Comparison of ENCODE assay signal across 17 cellular contexts in genomic region chr10:93494494-93494893, GRCh38. TPM values are rescaled to one million over a fixed set of nuclear protein-coding genes. Genes with fewer than 3 reads are reported as not detected.
DNase-seq lines count a peak whose midpoint lies in the region; ATAC-seq and TF ChIP-seq lines count a peak whose summit lies in the region.
"Had no signal": no experiment of that assay in that cellular context is flagged by ENCODE, and none has a peak within 500 bp of the region (broad histone marks: within the 10 kb centered on the region; RNA-seq: fewer than 3 reads in every experiment).

No MANE protein-coding gene starts in this region.

- no peaks in the 10 kb centered on the region for H3K27me3 ChIP-seq in CD4-positive, alpha-beta T cell (ENCODE audit: control insufficient read depth, insufficient read depth, low read length)

- TF ChIP-seq CTCF in CD4-positive, alpha-beta T cell (IDR thresholded peaks at IDR 0.05) = no peak
- no peak for TF ChIP-seq CTCF in brain (conservative IDR thresholded peaks at IDR 0.05)
- no peak for TF ChIP-seq CTCF in neural crest cell (conservative IDR thresholded peaks at IDR 0.05)
- TF ChIP-seq CTCF in WTC11 (IDR thresholded peaks at IDR 0.05) = no peak

- DNase-seq in CD4-positive, alpha-beta T cell = no peak
- peak; percentile 24 for DNase-seq in NCI-H146 treated with DMSO at 0.1 percent for 48 hours (lab: John Stamatoyannopoulos, UW; ENCODE audit: unreplicated experiment)
- no peak for DNase-seq in neural crest cell (ENCODE audit: low read depth, low spot score)
- no peak for DNase-seq in dedifferentiated amniotic fluid mesenchymal stem cell (ENCODE audit: extremely low spot score)
- DNase-seq in NCI-H446 (lab: John Stamatoyannopoulos, UW) = no peak
- no peak for DNase-seq in D341Med (ENCODE audit: low spot score)
- no peak for DNase-seq in WTC11 (ENCODE audit: low spot score)
- DNase-seq: 8988T; CD8-positive, alpha-beta memory T cell; COR-L47; DMS153; DMS79; GDM1; GOT3; H7 had no signal

- H3K4me3 Mint-ChIP-seq in CD4-positive, alpha-beta T cell = peak overlapping the region; percentile 25
- peak overlapping the region in 4 of 5 experiments; percentile 7 to 94 (median 40) for H3K4me3 Mint-ChIP-seq in brain
- peak overlapping the region; percentile 69 for H3K4me3 Mint-ChIP-seq in neural crest cell
- no peak overlapping the region for H3K4me3 Mint-ChIP-seq in WTC11

- CTCF ChIA-PET in CD4-positive, alpha-beta T cell (lab: Charles Lee) = no interaction called here
- CTCF ChIA-PET in WTC11 (lab: Charles Lee) = interaction anchor here (0.8 to 2.7 kb wide), 3 partner anchors 12 to 118 kb away, joined by 3 to 17 read pairs (median 3); partner anchors contain the start of gene MYOF

- H3K36me3 Mint-ChIP-seq in CD4-positive, alpha-beta T cell (ENCODE audit: low read depth) = peaks cover 5% of the 10 kb centered on the region
- H3K36me3 Mint-ChIP-seq in brain (no peaks in the 10 kb centered on the region), neural crest cell (ENCODE audit: low read depth) (no peaks in the 10 kb centered on the region), WTC11 (no peaks in the 10 kb centered on the region)

- no peak overlapping the region for H3K27ac ChIP-seq in CD4-positive, alpha-beta T cell (ENCODE audit: low read depth, low read length)
- H3K27ac ChIP-seq: BLaER1 treated with 17β-estradiol and CSF1 and Interleukin-3, amounts not matched to agents 10 nM and 100 nM had no signal

- no peak for ATAC-seq in CD4-positive, alpha-beta T cell (ENCODE audit: poor library complexity)
- ATAC-seq in WTC11 = no peak

- H3K9me3 Mint-ChIP-seq in CD4-positive, alpha-beta T cell = no peaks in the 10 kb centered on the region
- H3K9me3 Mint-ChIP-seq in brain = no peaks in the 10 kb centered on the region
- no peaks in the 10 kb centered on the region for H3K9me3 Mint-ChIP-seq in neural crest cell
- H3K9me3 Mint-ChIP-seq in WTC11 = no peaks in the 10 kb centered on the region
- H3K9me3 Mint-ChIP-seq: CD8-positive, alpha-beta memory T cell had no signal

- no peak overlapping the region for H3K27ac Mint-ChIP-seq in CD4-positive, alpha-beta T cell
- H3K27ac Mint-ChIP-seq in brain = no peak overlapping the region
- H3K27ac Mint-ChIP-seq in neural crest cell (ENCODE audit: unreplicated experiment) = no peak overlapping the region
- no peak overlapping the region for H3K27ac Mint-ChIP-seq in WTC11

- peaks cover 5% of the 10 kb centered on the region for H3K27me3 Mint-ChIP-seq in CD4-positive, alpha-beta T cell
- H3K27me3 Mint-ChIP-seq in brain (peaks cover 7% of the 10 kb centered on the region), neural crest cell (ENCODE audit: low read depth) (no peaks in the 10 kb centered on the region), WTC11 (ENCODE audit: low read depth) (peaks cover 17% of the 10 kb centered on the region)

- H3K9me3 ChIP-seq in CD4-positive, alpha-beta T cell (ENCODE audit: control insufficient read depth, low read length) = no peaks in the 10 kb centered on the region
- H3K9me3 ChIP-seq: BLaER1 treated with 17β-estradiol and CSF1 and Interleukin-3, amounts not matched to agents 10 nM and 100 nM had no signal

- POLR2A ChIA-PET in CD4-positive, alpha-beta T cell (lab: Charles Lee) = no interaction called here
- POLR2A ChIA-PET in WTC11 (lab: Charles Lee) = interaction anchor here (0.6 kb wide), 1 partner anchor 88 kb away, joined by 3 read pairs; no protein-coding TSS in a partner anchor

- H3K4me1 Mint-ChIP-seq in CD4-positive, alpha-beta T cell (ENCODE audit: low read depth) = peaks cover 4% of the 10 kb centered on the region
- H3K4me1 Mint-ChIP-seq in brain (peaks cover 38% of the 10 kb centered on the region), neural crest cell (peaks cover 36% of the 10 kb centered on the region), WTC11 (peaks cover 25% of the 10 kb centered on the region)

- intact Hi-C loops in CD4-positive, alpha-beta T cell (cut with DNase I, micrococcal nuclease) = loop anchor here in 1 of 2 experiments (10.0 kb wide), 3 partner anchors 900 to 1570 kb away; partner anchors contain the start of genes BTAF1, CPEB3, KIF11 and MARCHF5

TF ChIP-seq in WTC11, 78 proteins besides CTCF, POLR2A, EP300 and RAD21:
- TF ChIP-seq ZNF671 (CRISPR knock-in tag; IDR thresholded peaks at IDR 0.05) = no peak
- no peak for TF ChIP-seq CBFB (CRISPR knock-in tag; IDR thresholded peaks at IDR 0.05; ENCODE audit: low read depth)
- TF ChIP-seq MXD4 (CRISPR knock-in tag; IDR thresholded peaks at IDR 0.05; ENCODE audit: borderline replicate concordance) = no peak
- no peak for TF ChIP-seq MLX (CRISPR knock-in tag; IDR thresholded peaks at IDR 0.05)
- no peak for TF ChIP-seq NFE2L1 (CRISPR knock-in tag; IDR thresholded peaks at IDR 0.05)
- no peak for TF ChIP-seq ELF4 (CRISPR knock-in tag; IDR thresholded peaks at IDR 0.05; ENCODE audit: low read depth)
- TF ChIP-seq CREB1 (CRISPR knock-in tag; IDR thresholded peaks at IDR 0.05) = no peak
- no peak for TF ChIP-seq TEAD1 (CRISPR knock-in tag; IDR thresholded peaks at IDR 0.05)
- TF ChIP-seq ZNF423 (CRISPR knock-in tag; IDR thresholded peaks at IDR 0.05) = no peak
- TF ChIP-seq E2F1 (CRISPR knock-in tag; IDR thresholded peaks at IDR 0.05) = no peak
- no peak for TF ChIP-seq ZNF138 (CRISPR knock-in tag; conservative IDR thresholded peaks at IDR 0.05)
- TF ChIP-seq JAZF1 (CRISPR knock-in tag; IDR thresholded peaks at IDR 0.05) = no peak
- TF ChIP-seq ERG (CRISPR knock-in tag; IDR thresholded peaks at IDR 0.05) = no peak
- no peak for TF ChIP-seq ZNF317 (CRISPR knock-in tag; IDR thresholded peaks at IDR 0.05; ENCODE audit: borderline replicate concordance, low read depth)
- no peak for TF ChIP-seq ZNF232 (CRISPR knock-in tag; IDR thresholded peaks at IDR 0.05)
- no peak for TF ChIP-seq CDX4 (CRISPR knock-in tag; IDR thresholded peaks at IDR 0.05; ENCODE audit: borderline replicate concordance)
- no peak for TF ChIP-seq ATF3 (CRISPR knock-in tag; conservative IDR thresholded peaks at IDR 0.05)
- TF ChIP-seq EMX1 (CRISPR knock-in tag; IDR thresholded peaks at IDR 0.05) = no peak
- no peak for TF ChIP-seq SOX15 (CRISPR knock-in tag; IDR thresholded peaks at IDR 0.05)
- TF ChIP-seq GTF2I (CRISPR knock-in tag; conservative IDR thresholded peaks at IDR 0.05) = no peak
TF ChIP-seq in WTC11: peak in this region for 0.

RNA-seq across cellular contexts. Expression of gene CEP55, which starts 1.9 kb away (rescaled TPM):
- total RNA-seq in CD4-positive, alpha-beta T cell = under 1 TPM; 0.16 to 0.17 TPM
- polyA plus RNA-seq in brain (ENCODE audit: insufficient read depth, low read depth, low replicate concordance) = 15.2 TPM
- total RNA-seq in neural crest cell (30.7 and 30.9 TPM in 2 replicates), WTC11 (2021) (15.7 to 17.3 TPM (median 15.8 TPM) in 3 replicates)

RNA-seq across cellular contexts. Expression of gene MYOF, which starts 12.4 kb away (rescaled TPM):
- under 1 TPM; 0.14 to 0.27 TPM for total RNA-seq in CD4-positive, alpha-beta T cell
- 8.0 TPM for polyA plus RNA-seq in brain (ENCODE audit: insufficient read depth, low read depth, low replicate concordance)
- total RNA-seq in neural crest cell (3.9 and 4.0 TPM in 2 replicates), WTC11 (2021) (1.4 to 2.2 TPM (median 1.8 TPM) in 3 replicates)
- polyA plus RNA-seq: CD8-positive, alpha-beta memory T cell had no signal

Comparison
In these comparisons a context has a peak if more than half of its experiments do, and no peak if none do; other contexts are left out.
1. RNA of gene CEP55, which starts 1.9 kb away (total RNA-seq): 30.7 to 30.9 TPM in neural crest cell and 15.7 to 17.3 TPM in WTC11; 0.16 to 0.17 TPM in CD4-positive, alpha-beta T cell; every median in the first group is over 10 times any median in the second.